8 cellular contexts compared by ENCODE assay signal in the genomic region with DNA sequence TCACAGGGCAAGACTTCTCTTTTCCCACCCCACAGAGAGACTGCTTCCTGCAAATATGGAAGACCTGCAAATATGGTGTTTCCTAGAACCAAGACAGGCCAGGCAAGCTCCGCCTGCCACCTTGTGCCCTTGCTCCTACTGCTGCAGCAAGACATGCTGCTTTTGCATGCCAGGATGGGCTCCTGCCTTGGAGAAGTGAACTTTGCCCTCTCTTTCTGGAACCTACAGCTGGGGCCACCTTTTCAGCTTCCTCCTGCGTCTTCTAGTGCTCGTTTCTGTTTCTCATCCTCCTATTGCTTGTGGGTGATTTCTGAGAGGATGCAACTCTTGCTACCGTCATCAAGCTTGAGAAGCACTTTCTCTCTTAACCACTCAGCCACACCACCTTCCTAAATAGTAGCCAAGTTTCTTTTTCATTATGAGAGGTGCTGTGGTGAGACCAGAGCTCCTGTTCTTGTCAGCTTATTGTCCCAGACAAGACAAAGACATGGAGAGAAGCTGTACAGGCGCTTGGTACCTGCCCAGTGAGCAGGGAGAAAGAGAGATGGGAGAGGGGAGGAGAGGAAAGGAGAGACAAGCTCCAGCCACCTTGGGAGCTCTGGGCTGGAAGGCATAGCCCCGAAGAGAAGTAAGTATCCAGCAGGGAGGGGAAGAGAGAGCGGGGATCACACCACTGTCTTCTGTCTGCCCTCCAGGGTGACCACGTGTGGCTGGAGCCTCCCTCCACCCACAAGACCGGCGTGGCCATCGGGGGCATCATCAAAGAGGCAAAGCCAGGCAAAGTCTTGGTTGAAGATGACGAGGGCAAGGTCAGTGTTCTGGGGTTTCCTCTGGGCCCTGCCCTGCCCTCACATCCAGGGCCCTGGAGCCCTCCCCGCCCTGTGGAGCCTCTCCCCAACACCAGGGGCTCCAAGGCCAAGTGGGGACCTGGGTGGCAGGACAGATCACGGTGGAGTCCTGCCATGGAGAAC. TPM values are rescaled to one million over a fixed set of nuclear protein-coding genes. Genes with fewer than 3 reads are reported as not detected.
DNase-seq lines count a peak whose midpoint lies in the region; ATAC-seq and TF ChIP-seq lines count a peak whose summit lies in the region.

No MANE protein-coding gene starts in this region.

- TF ChIP-seq CTCF in uterus (IDR thresholded peaks at IDR 0.05) (no peak), left ventricle myocardium inferior (IDR thresholded peaks at IDR 0.05; ENCODE audit: borderline replicate concordance) (no peak)

- no peaks in the 10 kb centered on the region for H3K9me3 ChIP-seq in uterus
- H3K9me3 ChIP-seq in left ventricle myocardium inferior (replicated peaks) = no peaks in the 10 kb centered on the region
- H3K9me3 ChIP-seq in CD4-positive, alpha-beta memory T cell (ENCODE audit: control insufficient read depth in 1 of 2, low read length in 2 of 2) = no peaks in the 10 kb centered on the region

- no peaks in the 10 kb centered on the region for H3K4me1 ChIP-seq in uterus
- peaks cover 5% of the 10 kb centered on the region for H3K4me1 ChIP-seq in left ventricle myocardium inferior
- H3K4me1 ChIP-seq in CD4-positive, alpha-beta memory T cell (ENCODE audit: insufficient read depth, low read length) = no peaks in the 10 kb centered on the region

- H3K27ac Mint-ChIP-seq in naive B cell = peak overlapping the region in 3 of 6 donors; percentile 10 to 94 (median 85)
- peak overlapping the region in 2 of 7 donors; percentile 27 to 42 for H3K27ac Mint-ChIP-seq in CD4-positive, alpha-beta memory T cell

- intact Hi-C loops in uterus (cut with DNase I; ENCODE audit: low total_unique reads) (no loop called here), left ventricle myocardium inferior (cut with micrococcal nuclease) (no loop called here)
- intact Hi-C loops in CD4-positive, alpha-beta memory T cell (cut with micrococcal nuclease) = no loop called here

- H3K36me3 Mint-ChIP-seq in naive B cell = peaks cover 0 to 8% of the 10 kb centered on the region in 2 donors
- H3K36me3 Mint-ChIP-seq in CD4-positive, alpha-beta memory T cell = no peaks in the 10 kb centered on the region

- POLR2A ChIA-PET in CD4-positive, alpha-beta memory T cell (lab: Charles Lee; ENCODE audit: partially characterized antibody) = no interaction called here

- H3K9me3 Mint-ChIP-seq in naive B cell = peaks cover 0 to 2% (median 0%) of the 10 kb centered on the region in 7 donors
- peaks cover 0 to 4% (median 0%) of the 10 kb centered on the region in 8 donors for H3K9me3 Mint-ChIP-seq in CD4-positive, alpha-beta memory T cell

- H3K4me1 Mint-ChIP-seq in naive B cell = peaks cover 14 to 20% (median 19%) of the 10 kb centered on the region in 3 donors
- H3K4me1 Mint-ChIP-seq in CD4-positive, alpha-beta memory T cell = peaks cover 0 to 4% (median 0%) of the 10 kb centered on the region in 4 donors

- DNase-seq in naive B cell (no peak), NCI-H1436 treated with DMSO at 0.1 percent for 48 hours (lab: John Stamatoyannopoulos, UW) (no peak), uterus (no peak), left ventricle myocardium inferior (no peak)
- no peak for DNase-seq in CD4-positive, alpha-beta memory T cell

- H3K4me3 Mint-ChIP-seq in naive B cell = peak overlapping the region in 3 of 8 donors; percentile 11 to 37 (median 36)
- H3K4me3 Mint-ChIP-seq in CD4-positive, alpha-beta memory T cell = no peak overlapping the region

- CTCF ChIA-PET in CD4-positive, alpha-beta memory T cell (lab: Charles Lee; ENCODE audit: partially characterized antibody) = interaction anchor here (0.6 to 1.8 kb wide), 3 partner anchors 11 to 831 kb away, joined by 3 to 4 read pairs (median 3); no protein-coding TSS in a partner anchor

- no peak for TF ChIP-seq POLR2A in uterus (IDR thresholded peaks at IDR 0.05)

- H3K36me3 ChIP-seq in uterus (no peaks in the 10 kb centered on the region), left ventricle myocardium inferior (no peaks in the 10 kb centered on the region)
- no peaks in the 10 kb centered on the region for H3K36me3 ChIP-seq in CD4-positive, alpha-beta memory T cell (ENCODE audit: insufficient read depth, low read length)

- H3K4me3 ChIP-seq in uterus (no peak overlapping the region), left ventricle myocardium inferior (no peak overlapping the region)
- H3K4me3 ChIP-seq in CD4-positive, alpha-beta memory T cell (ENCODE audit: low read length in 2 of 2) = no peak overlapping the region

- H3K27me3 ChIP-seq in uterus (no peaks in the 10 kb centered on the region), left ventricle myocardium inferior (ENCODE audit: low read depth) (no peaks in the 10 kb centered on the region)
- H3K27me3 ChIP-seq in CD4-positive, alpha-beta memory T cell (ENCODE audit: insufficient read depth, low read length) = no peaks in the 10 kb centered on the region

- no peak overlapping the region for H3K27ac ChIP-seq in uterus
- no peak overlapping the region for H3K27ac ChIP-seq in left ventricle myocardium inferior (replicated peaks)
- H3K27ac ChIP-seq in CD4-positive, alpha-beta memory T cell (ENCODE audit: low read depth, low read length) = no peak overlapping the region

- peaks cover 0 to 7% (median under 1%) of the 10 kb centered on the region in 3 donors for H3K27me3 Mint-ChIP-seq in naive B cell
- H3K27me3 Mint-ChIP-seq in CD4-positive, alpha-beta memory T cell = peaks cover 2 to 8% of the 10 kb centered on the region in 2 donors

- peak; percentile 99 for ATAC-seq in GM18873 (IDR thresholded peaks at IDR 0.05; ENCODE audit: low FRiP score, unreplicated experiment)
- peak; percentile 96 for ATAC-seq in GM21576 (IDR thresholded peaks at IDR 0.05; ENCODE audit: unreplicated experiment)
- ATAC-seq in HG03575 (IDR thresholded peaks at IDR 0.05; ENCODE audit: extremely low read depth, insufficient number of reproducible peaks, low FRiP score, unreplicated experiment) = peak; percentile 97
- peak; percentile 57 to 66 for ATAC-seq in naive B cell (ENCODE audit: low read depth in 2 of 2)

RNA-seq across cellular contexts. Expression of a gene that starts 28.3 kb away (rescaled TPM):
- 10 to 100 TPM in 3 of 6 donors, 1 to 10 TPM in 3; 1.7 to 44.3 (median 12.0) TPM for polyA plus RNA-seq in naive B cell (ENCODE audit: low read depth in 6 of 6)
- total RNA-seq in uterus = under 1 TPM; 0.21 to 0.48 (median 0.28) TPM
- 0.44 TPM for total RNA-seq in left ventricle myocardium inferior
- not detected for total RNA-seq in CD4-positive, alpha-beta memory T cell
- not detected for polyA plus RNA-seq in CD4-positive, alpha-beta memory T cell

RNA-seq across cellular contexts. Expression of a gene that starts 37.5 kb away (rescaled TPM):
- 10 to 100 TPM in 5 of 6 donors, 1 to 10 TPM in 1; 5.3 to 43.9 (median 19.1) TPM for polyA plus RNA-seq in naive B cell (ENCODE audit: low read depth in 6 of 6)
- 10 to 100 TPM in 3 of 4 donors, 1 to 10 TPM in 1; 8.5 to 47.4 (median 33.1) TPM for total RNA-seq in uterus
- 59.8 TPM for total RNA-seq in left ventricle myocardium inferior
- total RNA-seq in CD4-positive, alpha-beta memory T cell = 10 to 100 TPM; 55.2 to 59.7 TPM
- polyA plus RNA-seq in CD4-positive, alpha-beta memory T cell = 10 to 100 TPM in 1 of 2 donors, 1 to 10 TPM in 1; 4.4 to 39.6 TPM
